Comparison of ENCODE assay signal across 26 cellular contexts in the genomic region with DNA sequence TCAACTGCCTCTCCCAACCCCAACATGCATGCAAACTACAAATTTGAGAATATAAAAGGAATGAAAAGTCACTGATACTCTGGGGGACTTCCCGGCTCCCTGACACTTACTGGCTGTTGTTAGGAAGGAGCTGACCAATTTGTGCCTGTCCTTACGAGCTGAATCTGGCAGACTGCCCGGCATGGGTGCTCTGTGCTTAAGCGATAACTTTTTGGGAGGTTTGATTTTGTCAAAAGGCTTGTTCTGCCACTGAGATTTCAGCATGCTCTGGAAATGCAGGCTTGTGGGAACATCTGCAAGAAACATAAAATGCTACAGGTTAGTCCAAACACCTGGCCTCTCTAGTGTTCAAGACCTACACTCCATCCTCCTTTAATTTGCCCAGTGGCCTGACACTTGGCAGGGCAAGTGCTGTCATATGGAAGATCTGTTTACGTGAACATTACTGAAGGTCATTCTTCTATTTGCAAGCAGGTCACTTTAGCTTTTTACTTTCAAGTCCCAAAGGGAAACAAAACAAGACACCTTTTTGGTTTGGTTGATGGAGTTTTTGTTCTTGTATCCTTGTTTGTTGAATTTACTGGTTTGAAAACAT. TPM values are rescaled to one million over a fixed set of nuclear protein-coding genes. Genes with fewer than 3 reads are reported as not detected.
DNase-seq lines count a peak whose midpoint lies in the region; ATAC-seq, FAIRE-seq and TF ChIP-seq lines count a peak whose summit lies in the region.
"Had no signal": no experiment of that assay in that cellular context is flagged by ENCODE, and none has a peak within 500 bp of the region (broad histone marks: within the 10 kb centered on the region; RNA-seq: fewer than 3 reads in every experiment).

No MANE protein-coding gene starts in this region.

- POLR2A ChIA-PET in A549 (lab: Yijun Ruan, JAX): no interaction called here
- POLR2A ChIA-PET in HEK293 (lab: Yijun Ruan, JAX): interaction anchor here (0.5 kb wide), 1 partner anchor 38 kb away, joined by 3 read pairs; no protein-coding TSS in a partner anchor

- TF ChIP-seq EP300 in A549 (IDR thresholded peaks at IDR 0.05): no peak

- intact Hi-C loops in body of pancreas (cut with DNase I): no loop called here
- intact Hi-C loops in kidney (cut with DNase I): no loop called here
- intact Hi-C loops in left colon (cut with DNase I, micrococcal nuclease): loop anchor here in 1 of 2 donors (5.0 kb wide), 1 partner anchor 153 kb away; the partner anchor contains the start of gene KANSL1

- TF ChIP-seq CTCF in A549 (IDR thresholded peaks at IDR 0.05) (no peak), HEK293 (tag by site-specific recombination; IDR thresholded peaks at IDR 0.05) (no peak), body of pancreas (IDR thresholded peaks at IDR 0.05) (no peak), kidney (IDR thresholded peaks at IDR 0.05; ENCODE audit: borderline replicate concordance, extremely low read depth, insufficient read depth) (no peak)

- no peaks in the 10 kb centered on the region for H3K9me3 ChIP-seq in A549
- no peaks in the 10 kb centered on the region for H3K9me3 ChIP-seq in HEK293 (ENCODE audit: control insufficient read depth, insufficient read depth, low read depth, low read length)
- H3K9me3 ChIP-seq in body of pancreas: no peaks in the 10 kb centered on the region
- H3K9me3 ChIP-seq in kidney (ENCODE audit: control insufficient read depth in 1 of 2, low read length in 2 of 2): no peaks in the 10 kb centered on the region
- H3K9me3 ChIP-seq: left lung, pancreas, SJSA1, vagina had no signal

- 90% methylated on average over 5 of the region's 5 CpGs for WGBS in A549 (ENCODE audit: missing lambda C conversion rate)
- 16 to 36% methylated on average over 5 of the region's 5 CpGs for WGBS in body of pancreas, 2 donors

- H3K27ac ChIP-seq in A549 (no peak overlapping the region), HEK293 (ENCODE audit: extremely low read depth, low read depth, low read length) (no peak overlapping the region), body of pancreas (peak overlapping the region in 3 of 4 donors; percentile 3 to 86 (median 16)), kidney (ENCODE audit: low read depth in 2 of 2, low read length in 2 of 2) (no peak overlapping the region)
- H3K27ac ChIP-seq: left lung, SJSA1, vagina had no signal

- H3K36me3 ChIP-seq in HEK293 (ENCODE audit: control insufficient read depth in 2 of 2, insufficient read depth in 1 of 2, low read length in 2 of 2) (peaks cover 68 to 93% of the 10 kb centered on the region in 2 experiments), body of pancreas (replicated peaks in 1 of 2; ENCODE audit: insufficient read depth in 1 of 2, low read depth in 2 of 2) (peaks cover 0 to 10% of the 10 kb centered on the region in 2 donors), kidney (ENCODE audit: control insufficient read depth in 1 of 2, insufficient read depth in 2 of 2, low read length in 2 of 2) (peaks cover 41 to 55% of the 10 kb centered on the region in 2 donors)

- no peak overlapping the region for H3K4me2 ChIP-seq in A549

- peak; percentile 46 for FAIRE-seq in A549 (lab: Jason Lieb, UNC)
- no peak for FAIRE-seq in kidney (lab: Jason Lieb, UNC)
- FAIRE-seq: endometrium, GM18507, H54, pancreas had no signal

- H3K9ac ChIP-seq in kidney (ENCODE audit: low read length in 2 of 2): no peak overlapping the region

- no peak for TF ChIP-seq RAD21 in A549 (conservative IDR thresholded peaks at IDR 0.05 in 1 of 2, IDR thresholded peaks at IDR 0.05 in 1 of 2)

- TF ChIP-seq POLR2A in A549 (IDR thresholded peaks at IDR 0.05; ENCODE audit: low read length): no peak
- no peak for TF ChIP-seq POLR2A in body of pancreas (IDR thresholded peaks at IDR 0.05)

- H3K4me1 ChIP-seq in A549: peaks cover 9% of the 10 kb centered on the region
- H3K4me1 ChIP-seq in HEK293 (ENCODE audit: control insufficient read depth, insufficient read depth, low read length): peaks cover 2% of the 10 kb centered on the region; the same call in 1 of the 2 replicates
- H3K4me1 ChIP-seq in body of pancreas: peaks cover 76% of the 10 kb centered on the region
- H3K4me1 ChIP-seq in kidney (ENCODE audit: control insufficient read depth in 1 of 2, insufficient read depth in 1 of 2, low read depth in 1 of 2, low read length in 2 of 2): peaks cover 0 to 3% of the 10 kb centered on the region in 2 donors

- H3K4me3 ChIP-seq in A549 (no peak overlapping the region), HEK293 (ENCODE audit: low read depth, low read length) (no peak overlapping the region), body of pancreas (no peak overlapping the region), kidney (ENCODE audit: low read length in 2 of 2) (no peak overlapping the region)
- H3K4me3 ChIP-seq: left lung, pancreas, SJSA1, vagina had no signal

- no peaks in the 10 kb centered on the region for H3K27me3 ChIP-seq in body of pancreas
- H3K27me3 ChIP-seq: left lung, pancreas, SJSA1, vagina had no signal

- CTCF ChIA-PET in A549 (lab: Yijun Ruan, JAX) (interaction anchor here (0.9 to 10.5 kb wide), 12 partner anchors 11 to 171 kb away, joined by 3 to 83 read pairs (median 6); partner anchors contain the start of gene KANSL1), HEK293 (lab: Yijun Ruan, JAX) (interaction anchor here (0.6 to 1.1 kb wide), 5 partner anchors 12 to 171 kb away, joined by 3 to 5 read pairs (median 3); partner anchors contain the start of gene KANSL1)

- ATAC-seq in A549 (no peak), body of pancreas (no peak), left colon (no peak), HG03457 (IDR thresholded peaks at IDR 0.05; ENCODE audit: unreplicated experiment) (no peak)
- ATAC-seq: left lung, pancreas had no signal

- DNase-seq in A549 (ENCODE audit: low read depth in 1 of 2, low spot score in 1 of 2): no peak
- DNase-seq in body of pancreas: peak; percentile 37 to 70 (median 50)
- peak; percentile 72 for DNase-seq in kidney
- DNase-seq in COR-L47 (lab: John Stamatoyannopoulos, UW): no peak
- no peak for DNase-seq in left colon
- DNase-seq in AG08395 (ENCODE audit: low spot score): no peak
- DNase-seq: activated CD4-positive, alpha-beta T cell treated with anti-CD3 and anti-CD28 coated beads, Interleukin-2, amount 10 ng/mL, durations not matched to agents 7 days and 5 days; activated gamma-delta T cell treated with Interleukin-2 at 50 U/mL for 16 hours; amniotic stem cell; DMS 273 treated with DMSO at 0.1 percent for 48 hours; GDM1; MM.1S; NCI-H1694 had no signal

TF ChIP-seq in A549, 52 proteins besides CTCF, POLR2A, EP300 and RAD21 (continues in another document):
- no peak for TF ChIP-seq HMGXB4 (CRISPR knock-in tag; IDR thresholded peaks at IDR 0.05; ENCODE audit: borderline replicate concordance)
- no peak for TF ChIP-seq NFE2L2 (conservative IDR thresholded peaks at IDR 0.05; ENCODE audit: low read length)

TF ChIP-seq in HEK293, 187 proteins besides CTCF, POLR2A, EP300 and RAD21:
- TF ChIP-seq ZNF600 (tag by site-specific recombination; IDR thresholded peaks at IDR 0.05) (peak; percentile 69), ZNF548 (tag by site-specific recombination; IDR thresholded peaks at IDR 0.05) (no peak)

RNA-seq across cellular contexts. Expression of gene STH, which starts 40.6 kb away (rescaled TPM):
- not detected in 2 replicates for polyA plus RNA-seq in A549 (2011; rRNA removed)
- polyA plus RNA-seq in A549 (2012; cell fraction: cytosol; rRNA removed): not detected in 2 replicates
- polyA plus RNA-seq in A549 (2012; cell fraction: nucleus; rRNA removed): not detected in 2 replicates
- polyA plus RNA-seq in A549 (2017; fragmentation: RNase III; extraction: RNeasy Plus Mini Kit Qiagen cat#74134 plus additional on column Dnase treatment): not detected in 3 replicates
- not detected in 2 replicates for polyA minus RNA-seq in A549 (2011; rRNA and poly(A)+ RNA removed)
- not detected for total RNA-seq in body of pancreas
- total RNA-seq in kidney: not detected
- polyA plus RNA-seq in kidney (ENCODE audit: insufficient read depth, low read depth, low replicate concordance): not detected
- not detected for total RNA-seq in left colon
- total RNA-seq: activated CD4-positive, alpha-beta T cell treated with anti-CD3 and anti-CD28 coated beads, Interleukin-2, amount 10 ng/mL, durations not matched to agents 7 days and 5 days; left lung; mononuclear cell; pancreas; SJSA1; T-helper 1 cell treated with Interleukin-12 subunit alpha and Interleukin-12 subunit beta and Interleukin-4 antibody, amounts not matched to agents 30 ng/mL and 1 ng/mL, for 36 hours; vagina had no signal
- polyA plus RNA-seq: CD14-positive monocyte, IgD-negative memory B cell, pancreas had no signal

Comparison
In these comparisons a context has a peak if more than half of its experiments do, and no peak if none do; other contexts are left out.
1. DNase-seq: peak in body of pancreas (4 of 4) and kidney (single experiment); none in A549 (0 of 2), COR-L47 (single experiment), left colon (0 of 2) and AG08395 (single experiment).
2. H3K27ac ChIP-seq: peak in body of pancreas (3 of 4); none in A549 (0 of 2), HEK293 (single experiment) and kidney (0 of 2).